19 cellular contexts compared by ENCODE assay signal in genomic region chr15:93213281-93213680, GRCh38.
"Had no signal": no experiment of that assay in that cellular context is flagged by ENCODE, and none has a peak within 500 bp of the region (broad histone marks: within the 10 kb centered on the region; RNA-seq: fewer than 3 reads in every experiment).

No MANE protein-coding gene starts in this region.

- DNase-seq: central memory CD4-positive, alpha-beta T cell; endodermal cell; erythroblast; foreskin melanocyte; immature natural killer cell; mammary epithelial cell; mucosa of descending colon; nucleus accumbens; ovary; small intestine; stimulated activated CD4-positive, alpha-beta T cell treated with anti-CD3 and anti-CD28 coated beads, Interleukin-12 subunit alpha, Interleukin-12 subunit beta, amount 100 ng/mL, for 4 hours; stimulated activated naive CD4-positive, alpha-beta T cell; stomach; substantia nigra; transverse colon had no signal

- H3K36me3 ChIP-seq: breast epithelium, neural progenitor cell, ovary, stomach, thoracic aorta, transverse colon had no signal

- H3K9me3 ChIP-seq: breast epithelium, mucosa of descending colon, ovary, stomach, thoracic aorta, transverse colon had no signal

- H3K4me3 ChIP-seq: breast epithelium, mucosa of descending colon, neural progenitor cell, ovary, stomach, thoracic aorta, transverse colon had no signal

- H3K27ac ChIP-seq: breast epithelium, neural progenitor cell, ovary, stomach, thoracic aorta, transverse colon had no signal

- H3K27me3 ChIP-seq: breast epithelium, neural progenitor cell, ovary, stomach, transverse colon had no signal

- ATAC-seq: mucosa of descending colon, sciatic nerve had no signal

- H3K4me1 ChIP-seq: breast epithelium, stomach, transverse colon had no signal
